ENCODE assay signal across 1 cellular context in the genomic region with DNA sequence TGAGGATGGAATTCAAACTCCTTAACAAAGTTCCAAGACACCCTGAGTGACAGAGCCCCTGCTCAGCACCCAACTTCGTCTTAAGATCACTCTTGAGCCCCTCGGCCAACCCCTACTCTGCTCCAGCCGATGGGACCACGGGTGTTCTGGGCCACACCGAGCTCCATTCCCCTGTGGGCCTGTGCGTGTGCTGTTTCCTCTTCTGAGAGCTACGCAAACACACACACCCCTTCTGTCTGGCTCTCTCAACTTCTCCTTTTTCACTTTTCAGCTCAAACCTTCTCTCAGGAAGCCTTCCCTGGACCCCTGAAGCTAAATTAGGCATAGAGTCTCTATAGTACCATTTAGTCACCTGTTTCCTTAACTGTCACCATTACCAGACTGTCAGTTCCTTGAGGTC.
TF ChIP-seq lines count a peak whose summit lies in the region.

No MANE protein-coding gene starts in this region.

TF ChIP-seq in HepG2, 621 proteins besides CTCF, POLR2A, EP300 and RAD21 (continued from another document):
- TF ChIP-seq MXD1 (CRISPR knock-in tag; IDR thresholded peaks at IDR 0.05) (no peak), SYNCRIP (IDR thresholded peaks at IDR 0.05; ENCODE audit: insufficient read depth, low read depth, low read length) (no peak), ZNF740 (CRISPR knock-in tag; IDR thresholded peaks at IDR 0.05) (no peak), HNF1A (IDR thresholded peaks at IDR 0.05; ENCODE audit: low read depth) (no peak), HNF1A (CRISPR knock-in tag; IDR thresholded peaks at IDR 0.05; ENCODE audit: borderline replicate concordance) (no peak), ZBTB10 (CRISPR knock-in tag; IDR thresholded peaks at IDR 0.05; ENCODE audit: borderline replicate concordance) (no peak), ZNF138 (CRISPR knock-in tag; IDR thresholded peaks at IDR 0.05; ENCODE audit: low read depth) (no peak)
- TF ChIP-seq, protein P1, sequence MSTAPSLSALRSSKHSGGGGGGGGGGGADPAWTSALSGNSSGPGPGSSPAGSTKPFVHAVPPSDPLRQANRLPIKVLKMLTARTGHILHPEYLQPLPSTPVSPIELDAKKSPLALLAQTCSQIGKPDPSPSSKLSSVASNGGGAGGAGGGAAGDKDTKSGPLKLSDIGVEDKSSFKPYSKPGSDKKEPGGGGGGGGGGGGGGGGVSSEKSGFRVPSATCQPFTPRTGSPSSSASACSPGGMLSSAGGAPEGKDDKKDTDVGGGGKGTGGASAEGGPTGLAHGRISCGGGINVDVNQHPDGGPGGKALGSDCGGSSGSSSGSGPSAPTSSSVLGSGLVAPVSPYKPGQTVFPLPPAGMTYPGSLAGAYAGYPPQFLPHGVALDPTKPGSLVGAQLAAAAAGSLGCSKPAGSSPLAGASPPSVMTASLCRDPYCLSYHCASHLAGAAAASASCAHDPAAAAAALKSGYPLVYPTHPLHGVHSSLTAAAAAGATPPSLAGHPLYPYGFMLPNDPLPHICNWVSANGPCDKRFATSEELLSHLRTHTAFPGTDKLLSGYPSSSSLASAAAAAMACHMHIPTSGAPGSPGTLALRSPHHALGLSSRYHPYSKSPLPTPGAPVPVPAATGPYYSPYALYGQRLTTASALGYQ (CRISPR knock-in tag; IDR thresholded peaks at IDR 0.05): no peak
